17 cellular contexts compared by ENCODE assay signal in genomic region chr12:124039276-124039675, GRCh38.
DNase-seq lines count a peak whose midpoint lies in the region; ATAC-seq and TF ChIP-seq lines count a peak whose summit lies in the region.
"Had no signal": no experiment of that assay in that cellular context is flagged by ENCODE, and none has a peak within 500 bp of the region (broad histone marks: within the 10 kb centered on the region; RNA-seq: fewer than 3 reads in every experiment).

No MANE protein-coding gene starts in this region.

- peaks cover 17 to 25% of the 10 kb centered on the region in 2 donors for H3K27me3 Mint-ChIP-seq in stimulated activated naive B cell treated with anti-CD40 and anti-IgM and Interleukin-4, amounts not matched to agents 10 μg/mL and 1 μg/mL and 100 μg/mL, for 72 hours
- H3K27me3 Mint-ChIP-seq in activated CD4-positive, alpha-beta memory T cell treated with anti-CD3 and anti-CD28 coated beads, Interleukin-2, amount 10 ng/mL, durations not matched to agents 7 days and 5 days = peaks cover 19% of the 10 kb centered on the region

- H3K9me3 Mint-ChIP-seq in stimulated activated naive B cell treated with anti-CD40 and anti-IgM and Interleukin-4, amounts not matched to agents 10 μg/mL and 1 μg/mL and 100 μg/mL, for 72 hours = no peaks in the 10 kb centered on the region
- no peaks in the 10 kb centered on the region for H3K9me3 Mint-ChIP-seq in activated CD4-positive, alpha-beta memory T cell treated with anti-CD3 and anti-CD28 coated beads, Interleukin-2, amount 10 ng/mL, durations not matched to agents 7 days and 5 days
- H3K9me3 Mint-ChIP-seq in stimulated activated effector memory CD8-positive, alpha-beta T cell treated with anti-CD3 and anti-CD28 coated beads, Interleukin-12 subunit alpha, Interleukin-12 subunit beta, amount 100 ng/mL, for 72 hours = no peaks in the 10 kb centered on the region
- H3K9me3 Mint-ChIP-seq: IgD-negative memory B cell had no signal

- H3K36me3 Mint-ChIP-seq in stimulated activated naive B cell treated with anti-CD40 and anti-IgM and Interleukin-4, amounts not matched to agents 10 μg/mL and 1 μg/mL and 100 μg/mL, for 72 hours = no peaks in the 10 kb centered on the region
- H3K36me3 Mint-ChIP-seq in activated CD4-positive, alpha-beta memory T cell treated with anti-CD3 and anti-CD28 coated beads, Interleukin-2, amount 10 ng/mL, durations not matched to agents 7 days and 5 days (ENCODE audit: low read depth) = no peaks in the 10 kb centered on the region
- H3K36me3 Mint-ChIP-seq in stimulated activated effector memory CD8-positive, alpha-beta T cell treated with anti-CD3 and anti-CD28 coated beads, Interleukin-12 subunit alpha, Interleukin-12 subunit beta, amount 100 ng/mL, for 72 hours = no peaks in the 10 kb centered on the region
- H3K36me3 Mint-ChIP-seq: IgD-negative memory B cell had no signal

- no peak overlapping the region for H3K4me3 ChIP-seq in fibroblast of the aortic adventitia (ENCODE audit: low read depth, low read length)

- no peak overlapping the region for H3K27ac Mint-ChIP-seq in stimulated activated naive B cell treated with anti-CD40 and anti-IgM and Interleukin-4, amounts not matched to agents 10 μg/mL and 1 μg/mL and 100 μg/mL, for 72 hours
- no peak overlapping the region for H3K27ac Mint-ChIP-seq in activated CD4-positive, alpha-beta memory T cell treated with anti-CD3 and anti-CD28 coated beads, Interleukin-2, amount 10 ng/mL, durations not matched to agents 7 days and 5 days
- H3K27ac Mint-ChIP-seq in stimulated activated effector memory CD8-positive, alpha-beta T cell treated with anti-CD3 and anti-CD28 coated beads, Interleukin-12 subunit alpha, Interleukin-12 subunit beta, amount 100 ng/mL, for 72 hours = no peak overlapping the region
- H3K27ac Mint-ChIP-seq: IgD-negative memory B cell, WTC11 had no signal

- POLR2A ChIA-PET in activated CD4-positive, alpha-beta memory T cell treated with anti-CD3 and anti-CD28 coated beads, Interleukin-2, amount 10 ng/mL, durations not matched to agents 7 days and 5 days (lab: Charles Lee) = no interaction called here

- peak; percentile 29 to 41 for ATAC-seq in stimulated activated naive B cell treated with anti-CD40 and anti-IgM and Interleukin-4, amounts not matched to agents 10 μg/mL and 1 μg/mL and 100 μg/mL, for 72 hours (replicated peaks)
- no peak for ATAC-seq in GM19395 (IDR thresholded peaks at IDR 0.05; ENCODE audit: unreplicated experiment)
- no peak for ATAC-seq in stimulated activated effector memory CD8-positive, alpha-beta T cell treated with anti-CD3 and anti-CD28 coated beads, Interleukin-12 subunit alpha, Interleukin-12 subunit beta, amount 100 ng/mL, for 72 hours
- ATAC-seq: WTC11 had no signal

- H3K4me1 Mint-ChIP-seq in stimulated activated naive B cell treated with anti-CD40 and anti-IgM and Interleukin-4, amounts not matched to agents 10 μg/mL and 1 μg/mL and 100 μg/mL, for 72 hours = peaks cover 0 to 6% of the 10 kb centered on the region in 2 donors
- peaks cover 3% of the 10 kb centered on the region for H3K4me1 Mint-ChIP-seq in activated CD4-positive, alpha-beta memory T cell treated with anti-CD3 and anti-CD28 coated beads, Interleukin-2, amount 10 ng/mL, durations not matched to agents 7 days and 5 days
- H3K4me1 Mint-ChIP-seq in stimulated activated effector memory CD8-positive, alpha-beta T cell treated with anti-CD3 and anti-CD28 coated beads, Interleukin-12 subunit alpha, Interleukin-12 subunit beta, amount 100 ng/mL, for 72 hours = peaks cover 5% of the 10 kb centered on the region

- TF ChIP-seq CTCF in fibroblast of the aortic adventitia (IDR thresholded peaks at IDR 0.05; ENCODE audit: insufficient read depth, low read length) = no peak

- no peak overlapping the region for H3K4me3 Mint-ChIP-seq in stimulated activated naive B cell treated with anti-CD40 and anti-IgM and Interleukin-4, amounts not matched to agents 10 μg/mL and 1 μg/mL and 100 μg/mL, for 72 hours
- no peak overlapping the region for H3K4me3 Mint-ChIP-seq in activated CD4-positive, alpha-beta memory T cell treated with anti-CD3 and anti-CD28 coated beads, Interleukin-2, amount 10 ng/mL, durations not matched to agents 7 days and 5 days
- H3K4me3 Mint-ChIP-seq in stimulated activated effector memory CD8-positive, alpha-beta T cell treated with anti-CD3 and anti-CD28 coated beads, Interleukin-12 subunit alpha, Interleukin-12 subunit beta, amount 100 ng/mL, for 72 hours = no peak overlapping the region
- H3K4me3 Mint-ChIP-seq: IgD-negative memory B cell, WTC11 had no signal

- CTCF ChIA-PET in activated CD4-positive, alpha-beta memory T cell treated with anti-CD3 and anti-CD28 coated beads, Interleukin-2, amount 10 ng/mL, durations not matched to agents 7 days and 5 days (lab: Charles Lee) = interaction anchor here (0.6 to 4.2 kb wide), 7 partner anchors 9 to 736 kb away, joined by 3 to 16 read pairs (median 4); no protein-coding TSS in a partner anchor

- DNase-seq in H4 (ENCODE audit: low spot score) (peak; percentile 39), UCSD-AML1 (lab: John Stamatoyannopoulos, UW; ENCODE audit: unreplicated experiment) (peak; percentile 27), fibroblast of the aortic adventitia (ENCODE audit: low read depth) (peak; percentile 81)
- DNase-seq in stimulated activated naive B cell treated with anti-CD40 and anti-IgM and Interleukin-4, amounts not matched to agents 10 μg/mL and 1 μg/mL and 100 μg/mL, for 72 hours = no peak
- no peak for DNase-seq in activated CD4-positive, alpha-beta memory T cell treated with anti-CD3 and anti-CD28 coated beads, Interleukin-2, amount 10 ng/mL, durations not matched to agents 7 days and 5 days
- DNase-seq in stimulated activated effector memory CD8-positive, alpha-beta T cell treated with anti-CD3 and anti-CD28 coated beads, Interleukin-12 subunit alpha, Interleukin-12 subunit beta, amount 100 ng/mL, for 72 hours (ENCODE audit: low spot score in 2 of 2) = no peak
- DNase-seq: activated naive CD4-positive, alpha-beta T cell; caudate nucleus; GDM1; glutamatergic neuron; kidney; NCI-H345; SK-N-SH; trophoblast cell had no signal

Comparison
In these comparisons a context has a peak if more than half of its experiments do, and no peak if none do; other contexts are left out.
1. DNase-seq: peak in H4 (single experiment), UCSD-AML1 (single experiment) and fibroblast of the aortic adventitia (single experiment); none in stimulated activated naive B cell treated with anti-CD40 and anti-IgM and Interleukin-4, amounts not matched to agents 10 μg/mL and 1 μg/mL and 100 μg/mL, for 72 hours (single experiment), activated CD4-positive, alpha-beta memory T cell treated with anti-CD3 and anti-CD28 coated beads, Interleukin-2, amount 10 ng/mL, durations not matched to agents 7 days and 5 days (single experiment) and stimulated activated effector memory CD8-positive, alpha-beta T cell treated with anti-CD3 and anti-CD28 coated beads, Interleukin-12 subunit alpha, Interleukin-12 subunit beta, amount 100 ng/mL, for 72 hours (0 of 2).
2. ATAC-seq: peak in stimulated activated naive B cell treated with anti-CD40 and anti-IgM and Interleukin-4, amounts not matched to agents 10 μg/mL and 1 μg/mL and 100 μg/mL, for 72 hours (2 of 2); none in GM19395 (single experiment) and stimulated activated effector memory CD8-positive, alpha-beta T cell treated with anti-CD3 and anti-CD28 coated beads, Interleukin-12 subunit alpha, Interleukin-12 subunit beta, amount 100 ng/mL, for 72 hours (single experiment).